Comparison of ENCODE assay signal across 26 cellular contexts in the genomic region with DNA sequence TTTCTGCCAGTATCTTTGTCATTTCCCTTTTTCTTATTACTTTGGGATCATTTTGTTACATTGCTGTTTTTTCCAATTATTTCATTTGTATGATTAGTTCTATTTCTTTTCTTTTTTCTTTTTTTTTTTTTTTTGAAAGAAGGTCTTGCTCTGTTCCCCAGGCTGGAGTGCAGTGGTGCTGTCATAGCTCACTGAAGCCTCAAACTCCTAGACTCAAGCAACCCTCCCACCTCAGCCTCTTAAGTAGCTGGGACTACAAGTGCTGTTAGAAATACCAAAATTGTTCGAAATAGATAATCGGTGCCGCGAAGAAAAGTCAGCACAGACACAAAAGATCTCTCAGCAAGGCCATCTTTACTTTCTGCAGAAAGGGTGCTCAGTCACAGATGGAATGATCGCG.
"Had no signal": no experiment of that assay in that cellular context is flagged by ENCODE, and none has a peak within 500 bp of the region (broad histone marks: within the 10 kb centered on the region; RNA-seq: fewer than 3 reads in every experiment).

No MANE protein-coding gene starts in this region.

- H3K27me3 ChIP-seq: cardiac muscle cell, neural progenitor cell, testis, upper lobe of left lung had no signal

- H3K4me2 ChIP-seq: neural progenitor cell had no signal

- H2AFZ ChIP-seq: parathyroid adenoma had no signal

- H3K36me3 ChIP-seq: cardiac muscle cell, neural progenitor cell, spleen, upper lobe of left lung had no signal

- H3K4me1 ChIP-seq: parathyroid adenoma, psoas muscle had no signal

- H3K27ac ChIP-seq: body of pancreas, neural progenitor cell, parathyroid adenoma, psoas muscle, SK-N-MC, spleen had no signal

- ATAC-seq: activated T-cell treated with anti-CD3 and anti-CD28 coated beads, Interleukin-2, amount 50 U/mL, for 4 hours; activated T-helper 17 cell treated with anti-CD3 and anti-CD28 coated beads, Interleukin-2, amount 50 U/mL, for 72 hours; body of pancreas; naive thymus-derived CD4-positive, alpha-beta T cell; T-helper 17 cell had no signal

- H3K9ac ChIP-seq: neural progenitor cell, parathyroid adenoma had no signal

- H3K4me3 ChIP-seq: body of pancreas, cardiac muscle cell, coronary artery, dorsolateral prefrontal cortex, lung, neural progenitor cell, psoas muscle, SK-N-MC, spleen, testis, upper lobe of left lung had no signal

- H3K79me2 ChIP-seq: parathyroid adenoma had no signal

- H3K9me3 ChIP-seq: body of pancreas, psoas muscle, testis, upper lobe of left lung had no signal

- DNase-seq: activated CD4-positive, alpha-beta memory T cell treated with anti-CD3 and anti-CD28 coated beads, Interleukin-2, amount 10 ng/mL, durations not matched to agents 7 days and 5 days; activated CD4-positive, alpha-beta T cell treated with anti-CD3 and anti-CD28 coated beads for 1 hour; activated CD4-positive, alpha-beta T cell treated with anti-CD3 and anti-CD28 coated beads, Interleukin-2, amount 10 ng/mL, durations not matched to agents 7 days and 5 days; activated gamma-delta T cell treated with Interleukin-2 at 50 U/mL for 16 hours; activated naive CD4-positive, alpha-beta T cell treated with anti-CD3 and anti-CD28 coated beads, Interleukin-2, amount 50 U/mL, for 16 hours; activated T-cell treated with anti-CD3 and anti-CD28 coated beads, Interleukin-2, amount 50 U/mL, for 4 hours; body of pancreas; dorsolateral prefrontal cortex; effector memory CD4-positive, alpha-beta T cell; erythroblast; head of caudate nucleus; naive thymus-derived CD4-positive, alpha-beta T cell; occipital lobe; psoas muscle; spleen; stimulated activated naive CD4-positive, alpha-beta T cell; T-helper 17 cell; testis; upper lobe of left lung had no signal
